In the genomic region with DNA sequence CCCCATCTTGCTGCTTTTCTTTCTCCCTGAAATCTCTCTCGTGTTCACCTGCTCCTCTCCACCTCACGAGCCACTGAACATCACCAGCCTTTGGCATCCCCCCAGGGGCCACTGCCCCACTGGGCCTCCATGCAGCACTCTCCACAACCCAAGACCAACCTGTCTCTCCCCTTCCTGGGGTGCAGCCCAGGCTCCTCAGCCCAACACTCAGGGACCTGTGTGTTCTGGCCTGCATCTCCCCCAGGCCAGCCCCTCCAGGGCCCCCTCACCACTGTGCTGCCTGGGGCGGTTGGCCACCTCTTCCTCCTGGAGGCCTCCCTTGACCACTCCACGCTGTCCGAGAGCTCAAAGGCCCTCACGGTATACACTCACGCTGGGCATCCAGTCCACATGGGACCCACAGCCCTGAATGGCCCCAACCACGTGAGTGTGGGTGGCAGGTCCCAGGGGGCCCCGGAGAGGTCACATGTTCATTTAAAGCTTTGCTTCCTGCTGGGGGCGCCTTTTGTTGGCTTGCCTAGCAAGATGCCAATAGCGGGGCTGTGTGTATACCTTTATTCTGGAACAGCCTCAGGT, we compare ENCODE assay signal across 8 cellular contexts. TPM values are rescaled to one million over a fixed set of nuclear protein-coding genes. Genes with fewer than 3 reads are reported as not detected.
DNase-seq lines count a peak whose midpoint lies in the region; ATAC-seq and TF ChIP-seq lines count a peak whose summit lies in the region.

No MANE protein-coding gene starts in this region.

- peaks cover 13% of the 10 kb centered on the region for H3K79me2 ChIP-seq in PC-3 (ENCODE audit: low read length)

- H3K4me2 ChIP-seq in PC-3 (ENCODE audit: low read length), result no peak overlapping the region

- peaks cover 47% of the 10 kb centered on the region for H3K4me1 Mint-ChIP-seq in CD14-positive monocyte
- peaks cover 4% of the 10 kb centered on the region for H3K4me1 Mint-ChIP-seq in chondrocyte (ENCODE audit: low read depth)

- H3K27me3 Mint-ChIP-seq in CD14-positive monocyte (ENCODE audit: low read depth in 3 of 3) (peaks cover 0 to 9% (median 3%) of the 10 kb centered on the region in 3 donors), chondrocyte (ENCODE audit: low read depth) (no peaks in the 10 kb centered on the region)

- H3K27me3 ChIP-seq in PC-3 (ENCODE audit: low read length), result no peaks in the 10 kb centered on the region

- TF ChIP-seq POLR2A in GM19099 (IDR thresholded peaks at IDR 0.05; ENCODE audit: extremely low read depth, insufficient read length, low read depth), result peak; percentile 26

- H3K4me3 ChIP-seq in PC-3 (ENCODE audit: low read length), result no peak overlapping the region

- BruUV-seq in PC-3 (replicated peaks; lab: Mats Ljungman, UMichigan), result no TSS peak

- CTCF ChIA-PET in PC-3 (lab: Charles Lee), result no interaction called here

- no peaks in the 10 kb centered on the region for H3K9me2 ChIP-seq in PC-3 (replicated peaks; ENCODE audit: low read length)

- TF ChIP-seq CTCF in CD14-positive monocyte (IDR thresholded peaks at IDR 0.05), result no peak
- no peak for TF ChIP-seq CTCF in PC-3 (conservative IDR thresholded peaks at IDR 0.05; ENCODE audit: low read depth, low read length)
- TF ChIP-seq CTCF in chondrocyte (IDR thresholded peaks at IDR 0.05), result no peak

- H4K20me1 ChIP-seq in PC-3 (ENCODE audit: low read length), result no peaks in the 10 kb centered on the region

- ATAC-seq in HG03442 (IDR thresholded peaks at IDR 0.05; ENCODE audit: unreplicated experiment) (peak; percentile 36), PC-3 (no peak), HG02610 (IDR thresholded peaks at IDR 0.05; ENCODE audit: unreplicated experiment) (no peak)

- POLR2A ChIA-PET in PC-3 (lab: Charles Lee; ENCODE audit: unreplicated experiment), result no interaction called here

- peaks cover 56 to 75% of the 10 kb centered on the region in 2 donors for H3K36me3 Mint-ChIP-seq in CD14-positive monocyte
- peaks cover 23% of the 10 kb centered on the region for H3K36me3 Mint-ChIP-seq in chondrocyte (ENCODE audit: low read depth)

- H3K27ac Mint-ChIP-seq in CD14-positive monocyte (peak overlapping the region; percentile 99 to 100 (median 99)), chondrocyte (ENCODE audit: unreplicated experiment) (no peak overlapping the region)

- no peak for DNase-seq in CD14-positive monocyte (ENCODE audit: low spot score)
- peak; percentile 64 for DNase-seq in germinal center (ENCODE audit: low spot score)
- DNase-seq in PC-3, result no peak
- DNase-seq in chondrocyte (ENCODE audit: low spot score), result no peak
- no peak for DNase-seq in occipital lobe (lab: John Stamatoyannopoulos, UW)

- no peak overlapping the region for H2AFZ ChIP-seq in PC-3 (ENCODE audit: low read length)

- H3K9ac ChIP-seq in PC-3 (ENCODE audit: low read length), result no peak overlapping the region

- peak overlapping the region; percentile 98 to 99 for H3K4me3 Mint-ChIP-seq in CD14-positive monocyte
- no peak overlapping the region for H3K4me3 Mint-ChIP-seq in chondrocyte (ENCODE audit: unreplicated experiment)

- H3K4me1 ChIP-seq in PC-3 (ENCODE audit: insufficient read depth, low read length), result peaks cover 2% of the 10 kb centered on the region; the same call in 1 of the 2 replicates

- intact Hi-C loops in CD14-positive monocyte (cut with micrococcal nuclease) (loop anchor here in 1 of 2 donors (2.0 to 10.0 kb wide), 3 partner anchors 15 to 195 kb away; a partner anchor contains a TSS), PC-3 (cut with micrococcal nuclease) (no loop called here)

- H3K27ac ChIP-seq in PC-3 (ENCODE audit: low read length), result no peak overlapping the region

- no peaks in the 10 kb centered on the region for H3K9me3 ChIP-seq in PC-3 (ENCODE audit: low read length)

- H3K9me3 Mint-ChIP-seq in CD14-positive monocyte (peaks cover 0 to 5% (median 0%) of the 10 kb centered on the region in 7 donors), chondrocyte (ENCODE audit: low read depth) (no peaks in the 10 kb centered on the region)

- no peaks in the 10 kb centered on the region for H3F3A ChIP-seq in PC-3 (ENCODE audit: low read length, unreplicated experiment)

- peaks cover 22% of the 10 kb centered on the region for H3K36me3 ChIP-seq in PC-3 (ENCODE audit: low read depth, low read length)

RNA-seq across cellular contexts. Expression of a gene that starts 0.5 kb away (rescaled TPM):
- polyA plus RNA-seq in CD14-positive monocyte, result 10 to 100 TPM; 62.8 to 98.3 TPM
- total RNA-seq in PC-3 (2014; rRNA removed) (6.2 and 11.7 TPM in 2 replicates), chondrocyte (4.7 to 7.7 TPM (median 7.5 TPM) in 3 replicates), occipital lobe (3.0 TPM)

RNA-seq across cellular contexts. Expression of a gene that starts 6.7 kb away (rescaled TPM):
- polyA plus RNA-seq in CD14-positive monocyte, result 10 to 100 TPM; 44.9 to 70.3 TPM
- total RNA-seq in PC-3 (2014; rRNA removed) (260 and 318 TPM in 2 replicates), chondrocyte (77.2 to 79.0 TPM (median 78.6 TPM) in 3 replicates), occipital lobe (63.5 TPM)

RNA-seq across cellular contexts. Expression of a gene that starts 12.7 kb away (rescaled TPM):
- polyA plus RNA-seq in CD14-positive monocyte, result 10 to 100 TPM; 21.6 to 27.2 TPM
- total RNA-seq in PC-3 (2014; rRNA removed) (159 and 195 TPM in 2 replicates), chondrocyte (563 to 633 TPM (median 613 TPM) in 3 replicates), occipital lobe (7.8 TPM)

RNA-seq across cellular contexts. Expression of a gene that starts 36.6 kb away (rescaled TPM):
- polyA plus RNA-seq in CD14-positive monocyte, result 1 to 10 TPM in 1 of 2 donors, under 1 TPM in 1; 0.71 to 1.6 TPM
- total RNA-seq in PC-3 (2014; rRNA removed) (127 and 207 TPM in 2 replicates), chondrocyte (207 to 277 TPM (median 274 TPM) in 3 replicates), occipital lobe (170 TPM)

RNA-seq across cellular contexts. Expression of a gene that starts 44.3 kb away (rescaled TPM):
- polyA plus RNA-seq in CD14-positive monocyte, result 1 to 10 TPM; 1.6 to 1.9 TPM
- total RNA-seq in PC-3 (2014; rRNA removed) (33.9 and 41.1 TPM in 2 replicates), chondrocyte (75.2 to 85.9 TPM (median 79.1 TPM) in 3 replicates), occipital lobe (32.1 TPM)

Comparison
In these comparisons a context has a peak if more than half of its experiments do, and no peak if none do; other contexts are left out.
1. RNA of a gene that starts 12.7 kb away (total RNA-seq): 563 to 633 TPM in chondrocyte and 159 to 195 TPM in PC-3; 7.8 TPM in occipital lobe (single experiment); every median in the first group is over 10 times any median in the second.